In genomic region chr10:95242581-95243317, GRCh38 we compare ENCODE assay signal across 8 cellular contexts. TPM values are rescaled to one million over a fixed set of nuclear protein-coding genes. Genes with fewer than 3 reads are reported as not detected.
DNase-seq lines count a peak whose midpoint lies in the region; ATAC-seq and TF ChIP-seq lines count a peak whose summit lies in the region.

No MANE protein-coding gene starts in this region.

- H3K9me3 ChIP-seq in Karpas-422 (ENCODE audit: low read length): no peaks in the 10 kb centered on the region

- no peak overlapping the region for H3K4me2 ChIP-seq in Karpas-422 (ENCODE audit: low read depth, low read length, poor library complexity, severe bottlenecking)

- POLR2A ChIA-PET in activated CD4-positive, alpha-beta T cell treated with anti-CD3 and anti-CD28 coated beads, Interleukin-2, amount 10 ng/mL, durations not matched to agents 7 days and 5 days (lab: Charles Lee): interaction anchor here (1.0 kb wide), 1 partner anchor 10 kb away, joined by 4 read pairs; no protein-coding TSS in a partner anchor
- POLR2A ChIA-PET in activated B cell treated with CpG ODN at 0.5 μM for 24 hours (lab: Charles Lee): no interaction called here

- no peak for TF ChIP-seq CTCF in activated B cell treated with CpG ODN at 0.5 μM for 24 hours (IDR thresholded peaks at IDR 0.05)
- TF ChIP-seq CTCF in glutamatergic neuron (IDR thresholded peaks at IDR 0.05; ENCODE audit: partially characterized antibody, unreplicated experiment): peak; percentile 19

- H2AFZ ChIP-seq in Karpas-422 (ENCODE audit: low read length): no peak overlapping the region

- H3K9me3 Mint-ChIP-seq in activated CD4-positive, alpha-beta T cell treated with anti-CD3 and anti-CD28 coated beads, Interleukin-2, amount 10 ng/mL, durations not matched to agents 7 days and 5 days: no peaks in the 10 kb centered on the region
- H3K9me3 Mint-ChIP-seq in activated B cell treated with CpG ODN at 0.5 μM for 24 hours: peaks cover 4% of the 10 kb centered on the region
- no peaks in the 10 kb centered on the region for H3K9me3 Mint-ChIP-seq in glutamatergic neuron (ENCODE audit: unreplicated experiment)

- H3K4me1 ChIP-seq in Karpas-422 (ENCODE audit: low read length): no peaks in the 10 kb centered on the region

- H3K27me3 ChIP-seq in Karpas-422 (ENCODE audit: low read length): no peaks in the 10 kb centered on the region

- intact Hi-C loops in activated B cell treated with CpG ODN at 0.5 μM for 24 hours (cut with micrococcal nuclease): loop anchor here (1.0 to 10.0 kb wide), 5 partner anchors 34 to 352 kb away; no protein-coding TSS in a partner anchor

- H3K4me3 Mint-ChIP-seq in activated CD4-positive, alpha-beta T cell treated with anti-CD3 and anti-CD28 coated beads, Interleukin-2, amount 10 ng/mL, durations not matched to agents 7 days and 5 days: no peak overlapping the region
- H3K4me3 Mint-ChIP-seq in activated B cell treated with CpG ODN at 0.5 μM for 24 hours (no peak overlapping the region), glutamatergic neuron (ENCODE audit: unreplicated experiment) (no peak overlapping the region)

- DNase-seq in activated CD4-positive, alpha-beta T cell treated with anti-CD3 and anti-CD28 coated beads, Interleukin-2, amount 10 ng/mL, durations not matched to agents 7 days and 5 days: peak; percentile 45
- no peak for DNase-seq in activated CD4-positive, alpha-beta T cell treated with anti-CD3 and anti-CD28 coated beads, Interleukin-2, amount 50 U/mL, for 1 hour
- DNase-seq in Karpas-422: peak; percentile 59
- DNase-seq in activated B cell treated with CpG ODN at 0.5 μM for 24 hours: no peak
- DNase-seq in glutamatergic neuron: peak; percentile 56
- DNase-seq in stimulated activated CD4-positive, alpha-beta T cell treated with anti-CD3 and anti-CD28 coated beads, Interleukin-2, amount 100 ng/mL, for 48 hours: peak; percentile 34 to 36
- no peak for DNase-seq in activated gamma-delta T cell treated with Interleukin-2 at 50 U/mL for 16 hours

- peaks cover 6% of the 10 kb centered on the region for H3K36me3 Mint-ChIP-seq in activated CD4-positive, alpha-beta T cell treated with anti-CD3 and anti-CD28 coated beads, Interleukin-2, amount 10 ng/mL, durations not matched to agents 7 days and 5 days (ENCODE audit: low read depth)
- H3K36me3 Mint-ChIP-seq in activated B cell treated with CpG ODN at 0.5 μM for 24 hours (ENCODE audit: low read depth) (peaks cover 84% of the 10 kb centered on the region), glutamatergic neuron (ENCODE audit: unreplicated experiment) (no peaks in the 10 kb centered on the region)

- H4K20me1 ChIP-seq in Karpas-422 (ENCODE audit: insufficient read depth, low read depth, low read length): no peaks in the 10 kb centered on the region

- peaks cover 24% of the 10 kb centered on the region for H3K4me1 Mint-ChIP-seq in activated CD4-positive, alpha-beta T cell treated with anti-CD3 and anti-CD28 coated beads, Interleukin-2, amount 10 ng/mL, durations not matched to agents 7 days and 5 days
- H3K4me1 Mint-ChIP-seq in activated B cell treated with CpG ODN at 0.5 μM for 24 hours (peaks cover 22% of the 10 kb centered on the region), glutamatergic neuron (ENCODE audit: low read depth, unreplicated experiment) (no peaks in the 10 kb centered on the region)

- no peaks in the 10 kb centered on the region for H3K79me2 ChIP-seq in Karpas-422 (ENCODE audit: low read length)

- CTCF ChIA-PET in activated CD4-positive, alpha-beta T cell treated with anti-CD3 and anti-CD28 coated beads, Interleukin-2, amount 10 ng/mL, durations not matched to agents 7 days and 5 days (lab: Charles Lee): interaction anchor here (0.7 to 2.5 kb wide), 9 partner anchors 9 to 602 kb away, joined by 3 to 10 read pairs (median 4); no protein-coding TSS in a partner anchor
- CTCF ChIA-PET in activated B cell treated with CpG ODN at 0.5 μM for 24 hours (lab: Charles Lee): interaction anchor here (0.5 to 10.8 kb wide), 19 partner anchors 9 to 308 kb away, joined by 3 to 338 read pairs (median 4); no protein-coding TSS in a partner anchor

- ATAC-seq in activated B cell treated with CpG ODN at 0.5 μM for 24 hours (ENCODE audit: low read depth) (peak; percentile 35), HG03045 (IDR thresholded peaks at IDR 0.05; ENCODE audit: unreplicated experiment) (no peak)

- H3K27ac Mint-ChIP-seq in activated CD4-positive, alpha-beta T cell treated with anti-CD3 and anti-CD28 coated beads, Interleukin-2, amount 10 ng/mL, durations not matched to agents 7 days and 5 days: no peak overlapping the region
- no peak overlapping the region for H3K27ac Mint-ChIP-seq in activated B cell treated with CpG ODN at 0.5 μM for 24 hours
- H3K27ac Mint-ChIP-seq in glutamatergic neuron (ENCODE audit: unreplicated experiment): no peak overlapping the region

- no peaks in the 10 kb centered on the region for H3K36me3 ChIP-seq in Karpas-422 (ENCODE audit: insufficient read depth, low read length)

- H3K4me3 ChIP-seq in Karpas-422 (ENCODE audit: low read length): no peak overlapping the region

- no peaks in the 10 kb centered on the region for H3K27me3 Mint-ChIP-seq in activated CD4-positive, alpha-beta T cell treated with anti-CD3 and anti-CD28 coated beads, Interleukin-2, amount 10 ng/mL, durations not matched to agents 7 days and 5 days
- H3K27me3 Mint-ChIP-seq in activated B cell treated with CpG ODN at 0.5 μM for 24 hours (no peaks in the 10 kb centered on the region), glutamatergic neuron (ENCODE audit: unreplicated experiment) (no peaks in the 10 kb centered on the region)

- no peaks in the 10 kb centered on the region for H3K9me2 ChIP-seq in Karpas-422 (replicated peaks; ENCODE audit: insufficient read depth, low read length)

- no peak overlapping the region for H3K27ac ChIP-seq in Karpas-422 (ENCODE audit: low read length)

- no peak overlapping the region for H3K9ac ChIP-seq in Karpas-422 (ENCODE audit: low read length)

RNA-seq across cellular contexts. Expression of gene PDLIM1, which starts 48.1 kb away (rescaled TPM):
- 10 to 100 TPM; 17.4 to 19.6 TPM for total RNA-seq in activated CD4-positive, alpha-beta T cell treated with anti-CD3 and anti-CD28 coated beads, Interleukin-2, amount 10 ng/mL, durations not matched to agents 7 days and 5 days
- 0.22 and 0.54 TPM in 2 replicates for total RNA-seq in Karpas-422 (2014; rRNA removed; shearing (Covaris generic); ENCODE audit: low replicate concordance)
- total RNA-seq in activated B cell treated with CpG ODN at 0.5 μM for 24 hours: 141 and 149 TPM in 2 replicates
- total RNA-seq in glutamatergic neuron (ENCODE audit: unreplicated experiment): 6.4 TPM

RNA-seq across cellular contexts. Expression of gene ACSM6, which starts 48.7 kb away (rescaled TPM):
- total RNA-seq in activated CD4-positive, alpha-beta T cell treated with anti-CD3 and anti-CD28 coated beads, Interleukin-2, amount 10 ng/mL, durations not matched to agents 7 days and 5 days: not detected
- total RNA-seq in Karpas-422 (2014; rRNA removed; shearing (Covaris generic); ENCODE audit: low replicate concordance): not detected in 2 replicates
- not detected in 2 replicates for total RNA-seq in activated B cell treated with CpG ODN at 0.5 μM for 24 hours
- total RNA-seq in glutamatergic neuron (ENCODE audit: unreplicated experiment): not detected

Comparison
In these comparisons a context has a peak if more than half of its experiments do, and no peak if none do; other contexts are left out.
1. DNase-seq: peak in activated CD4-positive, alpha-beta T cell treated with anti-CD3 and anti-CD28 coated beads, Interleukin-2, amount 10 ng/mL, durations not matched to agents 7 days and 5 days (single experiment), Karpas-422 (single experiment), glutamatergic neuron (single experiment) and stimulated activated CD4-positive, alpha-beta T cell treated with anti-CD3 and anti-CD28 coated beads, Interleukin-2, amount 100 ng/mL, for 48 hours (2 of 2); none in activated CD4-positive, alpha-beta T cell treated with anti-CD3 and anti-CD28 coated beads, Interleukin-2, amount 50 U/mL, for 1 hour (single experiment), activated B cell treated with CpG ODN at 0.5 μM for 24 hours (single experiment) and activated gamma-delta T cell treated with Interleukin-2 at 50 U/mL for 16 hours (single experiment).